29 cellular contexts compared by ENCODE assay signal in genomic region chr10:122647383-122647968, GRCh38. TPM values are rescaled to one million over a fixed set of nuclear protein-coding genes. Genes with fewer than 3 reads are reported as not detected.
"Had no signal": no experiment of that assay in that cellular context is flagged by ENCODE, and none has a peak within 500 bp of the region (broad histone marks: within the 10 kb centered on the region; RNA-seq: fewer than 3 reads in every experiment).

No MANE protein-coding gene starts in this region.

- DNase-seq: activated CD4-positive, alpha-beta T cell treated with anti-CD3 and anti-CD28 coated beads for 48 hours; activated CD4-positive, alpha-beta T cell treated with anti-CD3 and anti-CD28 coated beads, Interleukin-2, amount 50 U/mL, for 4 hours; activated CD4-positive, CD25-positive, alpha-beta regulatory T cell treated with anti-CD3 and anti-CD28 coated beads, Interleukin-2, amount 50 U/mL, for 72 hours; activated CD8-positive, alpha-beta memory T cell treated with anti-CD3 and anti-CD28 coated beads, Interleukin-2, amount 10 ng/mL, durations not matched to agents 7 days and 5 days; activated naive CD4-positive, alpha-beta T cell treated with anti-CD3 and anti-CD28 coated beads, Interleukin-2, amount 50 U/mL, for 16 hours; activated naive CD8-positive, alpha-beta T cell treated with anti-CD3 and anti-CD28 coated beads, Interleukin-2, amount 10 ng/mL, durations not matched to agents 7 days and 5 days; activated T-cell treated with anti-CD3 and anti-CD28 coated beads for 4 hours; activated T-cell treated with anti-CD3 and anti-CD28 coated beads, Interleukin-2, amount 50 U/mL, for 48 hours; anterior cingulate cortex; NCI-H1092; NCI-H1417; NCI-H1930; NCI-H2171; NCI-H226; NCI-H526 treated with DMSO at 0.1 percent for 48 hours; NCI-H82; T-cell had no signal

- H3K4me1 ChIP-seq: adrenal gland had no signal

- H3K27ac ChIP-seq: adrenal gland, KMS-11, SK-N-MC had no signal

- H3K9me3 ChIP-seq: adrenal gland had no signal

- H3K4me3 ChIP-seq: adrenal gland, SK-N-MC had no signal

- H3K36me3 ChIP-seq: adrenal gland had no signal

- H3K27me3 ChIP-seq: adrenal gland had no signal

- ATAC-seq: activated CD8-positive, alpha-beta memory T cell treated with anti-CD3 and anti-CD28 coated beads, Interleukin-2, amount 10 ng/mL, durations not matched to agents 7 days and 5 days; activated T-helper 17 cell treated with anti-CD3 and anti-CD28 coated beads, Interleukin-2, amount 50 U/mL, for 72 hours; T-cell; WTC11 had no signal

RNA-seq across cellular contexts. Expression of gene C10orf120, which starts 52.2 kb away (rescaled TPM):
- total RNA-seq: activated CD8-positive, alpha-beta memory T cell treated with anti-CD3 and anti-CD28 coated beads, Interleukin-2, amount 10 ng/mL, durations not matched to agents 7 days and 5 days; activated naive CD8-positive, alpha-beta T cell treated with anti-CD3 and anti-CD28 coated beads, Interleukin-2, amount 10 ng/mL, durations not matched to agents 7 days and 5 days; activated T-helper 17 cell treated with anti-CD3 and anti-CD28 coated beads, Interleukin-2, amount 50 U/mL, for 72 hours; adrenal gland; cardiac septum; MCF 10A; NCI-H460; OCI-LY7; RPMI7951; T-cell; T-helper 2 cell treated with Interferon-gamma antibody and Interleukin-4, amounts not matched to agents 100 ng/mL and 5 ng/mL, for 36 hours; WTC11 had no signal
- polyA plus RNA-seq: adrenal gland, IgD-negative memory B cell had no signal
